8 cellular contexts compared by ENCODE assay signal in the genomic region with DNA sequence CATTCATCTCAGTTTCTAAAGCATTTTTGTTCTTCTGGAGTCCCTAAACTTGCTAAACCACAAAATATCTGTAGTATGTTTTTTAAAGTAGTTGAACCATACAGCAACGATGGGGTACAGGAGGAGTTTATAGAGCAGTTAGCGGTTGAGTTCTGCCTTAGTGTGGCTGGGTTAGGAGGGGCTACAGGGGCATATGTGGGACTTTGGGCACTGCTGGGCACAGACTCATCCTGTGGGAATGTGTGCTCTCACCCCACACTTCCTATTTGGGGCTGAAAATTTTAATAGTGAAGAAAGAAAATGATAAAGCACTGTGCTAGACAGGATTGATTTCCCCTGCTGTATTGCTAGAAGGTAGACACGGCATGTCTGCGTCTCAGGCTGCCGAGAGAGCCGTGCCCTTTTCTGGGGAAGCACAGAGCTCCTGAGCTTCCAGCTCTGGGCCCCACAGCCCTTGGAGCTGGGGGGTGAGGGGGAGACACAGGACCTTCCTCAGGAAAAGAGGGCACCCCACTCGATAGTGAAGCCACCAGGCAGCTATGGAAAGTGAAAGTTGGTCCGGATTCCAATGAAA.
DNase-seq lines count a peak whose midpoint lies in the region; ATAC-seq and TF ChIP-seq lines count a peak whose summit lies in the region.

No MANE protein-coding gene starts in this region.

- ATAC-seq in body of pancreas (no peak), aorta (ENCODE audit: low FRiP score) (no peak), HG03025 (IDR thresholded peaks at IDR 0.05; ENCODE audit: low FRiP score, unreplicated experiment) (no peak)

- H3K27me3 ChIP-seq in body of pancreas (no peaks in the 10 kb centered on the region), aorta (ENCODE audit: control insufficient read depth in 1 of 2, insufficient read depth in 2 of 2, low read length in 1 of 2) (no peaks in the 10 kb centered on the region)

- DNase-seq in DMS114 treated with DMSO at 0.1 percent for 48 hours (lab: John Stamatoyannopoulos, UW; ENCODE audit: unreplicated experiment) (peak; percentile 46), LHCN-M2 (ENCODE audit: low read depth) (peak; percentile 98), body of pancreas (peak in 3 of 4 donors; percentile 30 to 44 (median 32)), lung microvascular endothelial cell (ENCODE audit: low read depth in 2 of 2) (peak; percentile 61 to 69), aorta (peak; percentile 44 to 77), middle frontal gyrus (ENCODE audit: extremely low spot score, low spot score) (no peak)
- no peak for DNase-seq in stimulated activated CD4-positive, alpha-beta T cell treated with anti-CD3 and anti-CD28 coated beads, Interleukin-4, amount 100 ng/mL, for 4 hours

- H3K36me3 ChIP-seq in body of pancreas (replicated peaks in 1 of 2; ENCODE audit: insufficient read depth in 1 of 2, low read depth in 2 of 2) (no peaks in the 10 kb centered on the region), aorta (ENCODE audit: control insufficient read depth in 1 of 2, insufficient read depth in 2 of 2, low read length in 1 of 2) (no peaks in the 10 kb centered on the region)

- H3K27ac ChIP-seq in body of pancreas (peak overlapping the region; percentile 99 to 100 (median 100)), aorta (ENCODE audit: low read depth in 1 of 2, low read length in 2 of 2) (peak overlapping the region; percentile 91 to 98)

- TF ChIP-seq POLR2A in body of pancreas (IDR thresholded peaks at IDR 0.05): no peak

- H3K9me3 ChIP-seq in body of pancreas (no peaks in the 10 kb centered on the region), aorta (ENCODE audit: control insufficient read depth, low read length) (no peaks in the 10 kb centered on the region)

- intact Hi-C loops in body of pancreas (cut with DNase I): no loop called here
- intact Hi-C loops in aorta (cut with DNase I): no loop called here

- peak overlapping the region in 1 of 2 donors; percentile 1 for H3K4me3 ChIP-seq in body of pancreas
- H3K4me3 ChIP-seq in aorta (ENCODE audit: low read length in 2 of 2): peak overlapping the region; percentile 39 to 52

- WGBS in body of pancreas, 2 donors: 1 to 2% methylated on average over 8 of the region's 8 CpGs
- 2 to 3% methylated on average over 8 of the region's 8 CpGs for WGBS in aorta, 2 donors

- no peak for TF ChIP-seq CTCF in body of pancreas (IDR thresholded peaks at IDR 0.05)

- H3K4me1 ChIP-seq in body of pancreas: peaks cover 52% of the 10 kb centered on the region
- peaks cover 2 to 3% of the 10 kb centered on the region in 2 donors for H3K4me1 ChIP-seq in aorta (ENCODE audit: control insufficient read depth in 1 of 2, insufficient read depth in 2 of 2, low read length in 2 of 2)

Comparison
In these comparisons a context has a peak if more than half of its experiments do, and no peak if none do; other contexts are left out.
1. DNase-seq: peak in DMS114 treated with DMSO at 0.1 percent for 48 hours (single experiment), LHCN-M2 (single experiment), body of pancreas (3 of 4), lung microvascular endothelial cell (2 of 2) and aorta (2 of 2); none in middle frontal gyrus (single experiment) and stimulated activated CD4-positive, alpha-beta T cell treated with anti-CD3 and anti-CD28 coated beads, Interleukin-4, amount 100 ng/mL, for 4 hours (0 of 2).